ENCODE assay signal across 19 cellular contexts in genomic region chr9:26667882-26668281, GRCh38.
DNase-seq lines count a peak whose midpoint lies in the region; ATAC-seq and FAIRE-seq lines count a peak whose summit lies in the region.
"Had no signal": no experiment of that assay in that cellular context is flagged by ENCODE, and none has a peak within 500 bp of the region (broad histone marks: within the 10 kb centered on the region; RNA-seq: fewer than 3 reads in every experiment).

No MANE protein-coding gene starts in this region.

- peak; percentile 57 for ATAC-seq in sciatic nerve
- ATAC-seq: K562 had no signal

- no peak overlapping the region for H3K4me3 ChIP-seq in Karpas-422 (ENCODE audit: low read length)
- H3K4me3 ChIP-seq: HAP-1, K562 had no signal

- H2AFZ ChIP-seq in Karpas-422 (ENCODE audit: low read length): peak overlapping the region; percentile 29; the same call in 1 of the 2 replicates

- no peaks in the 10 kb centered on the region for H3K27me3 ChIP-seq in Karpas-422 (ENCODE audit: low read length)
- H3K27me3 ChIP-seq: BE2C had no signal

- peaks cover 75% of the 10 kb centered on the region for H3K4me1 ChIP-seq in Karpas-422 (ENCODE audit: low read length)

- H3K4me2 ChIP-seq in Karpas-422 (ENCODE audit: low read depth, low read length, poor library complexity, severe bottlenecking): no peak overlapping the region

- intact Hi-C loops in sciatic nerve (cut with DNase I): no loop called here

- H3K9me2 ChIP-seq in Karpas-422 (replicated peaks; ENCODE audit: insufficient read depth, low read length): no peaks in the 10 kb centered on the region

- DNase-seq in GM18507 (ENCODE audit: extremely low spot score, insufficient read length, low read depth) (no peak), Karpas-422 (no peak), medulla oblongata (ENCODE audit: extremely low spot score) (peak; percentile 30), sciatic nerve (ENCODE audit: low spot score) (no peak), inferior parietal cortex (ENCODE audit: extremely low spot score) (no peak), iPS-NIHi11 (ENCODE audit: low spot score) (no peak)
- DNase-seq: BE2C; C1 segment of cervical spinal cord; CD4-positive, CD25-positive, alpha-beta regulatory T cell; CD8-positive, alpha-beta memory T cell; COR-L47; DMS 273 treated with DMSO at 0.1 percent for 48 hours; DMS79; GDM1; IMR-90 had no signal

- no peak overlapping the region for H3K9ac ChIP-seq in Karpas-422 (ENCODE audit: low read length)

- peak; percentile 35 for FAIRE-seq in GM18507 (lab: Jason Lieb, UNC)
- FAIRE-seq: GM12892, K562 had no signal

- H4K20me1 ChIP-seq in Karpas-422 (ENCODE audit: insufficient read depth, low read depth, low read length): no peaks in the 10 kb centered on the region

- H3K79me2 ChIP-seq in Karpas-422 (ENCODE audit: low read length): no peaks in the 10 kb centered on the region

- H3K36me3 ChIP-seq in Karpas-422 (ENCODE audit: insufficient read depth, low read length): no peaks in the 10 kb centered on the region
- H3K36me3 ChIP-seq: BE2C, HAP-1 had no signal

- no peaks in the 10 kb centered on the region for H3K9me3 ChIP-seq in Karpas-422 (ENCODE audit: low read length)
- H3K9me3 ChIP-seq: BE2C, HAP-1 had no signal

- peak overlapping the region; percentile 91 for H3K27ac ChIP-seq in Karpas-422 (ENCODE audit: low read length)
- H3K27ac ChIP-seq: HL-60 had no signal
